In genomic region chr6:43773050-43773956, GRCh38 we compare ENCODE assay signal across 8 cellular contexts. TPM values are rescaled to one million over a fixed set of nuclear protein-coding genes. Genes with fewer than 3 reads are reported as not detected.
A peak's percentile ranks its signal among the peaks of the same experiment; 100 is the strongest.
DNase-seq lines count a peak whose midpoint lies in the region; ATAC-seq, FAIRE-seq and TF ChIP-seq lines count a peak whose summit lies in the region.

No MANE protein-coding gene starts in this region.

- intact Hi-C loops in ovary (cut with DNase I): loop anchor here in 2 of 4 donors (5.0 kb wide), 1 partner anchor 106 kb away; no protein-coding TSS in a partner anchor

- CTCF ChIA-PET in HEK293 (lab: Yijun Ruan, JAX): interaction anchor here (0.6 to 4.4 kb wide), 59 partner anchors 10 to 605 kb away, joined by 3 to 48 read pairs (median 4); partner anchors contain the start of gene MRPS18A

- ATAC-seq in HG03378 (IDR thresholded peaks at IDR 0.05; ENCODE audit: unreplicated experiment) (no peak), HG02840 (IDR thresholded peaks at IDR 0.05; ENCODE audit: low FRiP score, unreplicated experiment) (no peak)

- WGBS in ovary, 3 donors: 52 to 69% (median 58%) methylated on average over 12 of the region's 12 CpGs

- peak overlapping the region; percentile 81 for H3K9ac ChIP-seq in NT2/D1 (ENCODE audit: insufficient read length, low read depth)

- TF ChIP-seq EP300 in ovary (IDR thresholded peaks at IDR 0.05): no peak

- no peak for FAIRE-seq in D721Med (lab: Jason Lieb, UNC)

- H3K4me3 ChIP-seq in HEK293 (ENCODE audit: low read depth, low read length) (no peak overlapping the region), NT2/D1 (ENCODE audit: insufficient read length, low read depth) (peak overlapping the region; percentile 83), fibroblast of villous mesenchyme (ENCODE audit: low read depth, low read length) (peak overlapping the region; percentile 95), ovary (peak overlapping the region; percentile 78)

- POLR2A ChIA-PET in HEK293 (lab: Yijun Ruan, JAX): interaction anchor here (1.0 to 2.0 kb wide), 8 partner anchors 13 to 106 kb away, joined by 3 to 8 read pairs (median 4); partner anchors contain the start of gene MRPS18A

- H3K4me1 ChIP-seq in HEK293 (ENCODE audit: control insufficient read depth, insufficient read depth, low read length): peaks cover 4% of the 10 kb centered on the region
- peaks cover 18% of the 10 kb centered on the region for H3K4me1 ChIP-seq in NT2/D1 (ENCODE audit: insufficient read depth, insufficient read length)
- H3K4me1 ChIP-seq in ovary (ENCODE audit: insufficient read depth): peaks cover 18% of the 10 kb centered on the region

- H3K27me3 ChIP-seq in NT2/D1 (ENCODE audit: insufficient read depth, insufficient read length) (no peaks in the 10 kb centered on the region), ovary (no peaks in the 10 kb centered on the region)

- TF ChIP-seq POLR2A in ovary (IDR thresholded peaks at IDR 0.05): no peak

- peak; percentile 78 for TF ChIP-seq CTCF in D721Med (IDR thresholded peaks at IDR 0.05; ENCODE audit: insufficient read depth, missing control alignments)
- peak; percentile 86 for TF ChIP-seq CTCF in HEK293 (tag by site-specific recombination; IDR thresholded peaks at IDR 0.05)
- TF ChIP-seq CTCF in fibroblast of villous mesenchyme (IDR thresholded peaks at IDR 0.05; ENCODE audit: insufficient read depth, low read depth, low read length): peak; percentile 81
- TF ChIP-seq CTCF in ovary (IDR thresholded peaks at IDR 0.05): peak in 1 of 3 donors; percentile 5

- H3K9me3 ChIP-seq in HEK293 (ENCODE audit: control insufficient read depth, insufficient read depth, low read depth, low read length) (no peaks in the 10 kb centered on the region), NT2/D1 (ENCODE audit: insufficient read depth, low read length) (no peaks in the 10 kb centered on the region), ovary (no peaks in the 10 kb centered on the region)

- DNase-seq in D721Med (ENCODE audit: insufficient read length, low spot score): peak; percentile 68
- no peak for DNase-seq in NT2/D1 (ENCODE audit: low read depth, low spot score)
- peak; percentile 71 to 77 for DNase-seq in activated T-cell treated with anti-CD3 and anti-CD28 coated beads, Interleukin-2, amount 50 U/mL, for 48 hours
- peak; percentile 57 for DNase-seq in fibroblast of villous mesenchyme (ENCODE audit: low read depth)
- peak in 3 of 5 donors; percentile 15 to 45 (median 37) for DNase-seq in ovary

- H3K27ac ChIP-seq in HEK293 (ENCODE audit: extremely low read depth, low read depth, low read length) (peak overlapping the region; percentile 82; the same call in 1 of the 2 replicates), ovary (no peak overlapping the region)

- peaks cover 0 to 36% of the 10 kb centered on the region in 2 experiments; a peak in 1 of 3 replicates for H3K36me3 ChIP-seq in HEK293 (ENCODE audit: control insufficient read depth in 2 of 2, insufficient read depth in 1 of 2, low read length in 2 of 2)
- H3K36me3 ChIP-seq in NT2/D1 (ENCODE audit: insufficient read depth, insufficient read length, low read length): peaks cover 35% of the 10 kb centered on the region
- no peaks in the 10 kb centered on the region for H3K36me3 ChIP-seq in ovary

TF ChIP-seq in HEK293, 187 proteins besides CTCF, POLR2A, EP300 and RAD21 (continues in another document):
- no peak for TF ChIP-seq ZNF624 (tag by site-specific recombination; IDR thresholded peaks at IDR 0.05)
- no peak for TF ChIP-seq ZNF239 (tag by site-specific recombination; IDR thresholded peaks at IDR 0.05)
- TF ChIP-seq ZNF335 (tag by site-specific recombination; conservative IDR thresholded peaks at IDR 0.05): peak; percentile 59; the same call in 1 of the 2 replicates
- TF ChIP-seq ZSCAN30 (tag by site-specific recombination; IDR thresholded peaks at IDR 0.05): peak; percentile 85; the same call in 1 of the 2 replicates
- no peak for TF ChIP-seq ZNF311 (tag by site-specific recombination; IDR thresholded peaks at IDR 0.05; ENCODE audit: borderline replicate concordance)
- TF ChIP-seq ZBTB17 (tag by site-specific recombination; IDR thresholded peaks at IDR 0.05): peak; percentile 29; the same call in 1 of the 2 replicates
- TF ChIP-seq HIC1 (tag by site-specific recombination; IDR thresholded peaks at IDR 0.05): peak; percentile 96
- TF ChIP-seq HOXA7 (CRISPR knock-in tag; IDR thresholded peaks at IDR 0.05; ENCODE audit: borderline replicate concordance): no peak
- no peak for TF ChIP-seq ZNF324 (tag by site-specific recombination; IDR thresholded peaks at IDR 0.05)
- peak; percentile 52; the same call in 1 of the 2 replicates for TF ChIP-seq BCL11B (tag by site-specific recombination; IDR thresholded peaks at IDR 0.05; ENCODE audit: low read depth)
- no peak for TF ChIP-seq ZNF560 (tag by site-specific recombination; IDR thresholded peaks at IDR 0.05; ENCODE audit: borderline replicate concordance)
- TF ChIP-seq ZFHX2 (tag by site-specific recombination; conservative IDR thresholded peaks at IDR 0.05): no peak
- no peak for TF ChIP-seq ZNF37A (tag by site-specific recombination; IDR thresholded peaks at IDR 0.05)
- no peak for TF ChIP-seq ZNF677 (tag by site-specific recombination; IDR thresholded peaks at IDR 0.05)
- TF ChIP-seq ZNF292 (tag by site-specific recombination; IDR thresholded peaks at IDR 0.05; ENCODE audit: borderline replicate concordance, low read depth): no peak
- no peak for TF ChIP-seq ZNF791 (tag by site-specific recombination; IDR thresholded peaks at IDR 0.05)
- peak; percentile 85 for TF ChIP-seq ZBTB48 (tag by site-specific recombination; IDR thresholded peaks at IDR 0.05)
- TF ChIP-seq GLIS2 (tag by site-specific recombination; IDR thresholded peaks at IDR 0.05): peak; percentile 85
- TF ChIP-seq PRDM10 (tag by site-specific recombination; IDR thresholded peaks at IDR 0.05): peak; percentile 71
- 0 out of 2 replicates have a peak, but pooled peaks have one; percentile 13 for TF ChIP-seq ZNF223 (tag by site-specific recombination; IDR thresholded peaks at IDR 0.05)
- no peak for TF ChIP-seq ZNF211 (tag by site-specific recombination; IDR thresholded peaks at IDR 0.05; ENCODE audit: low read depth)
- peak; percentile 57 for TF ChIP-seq WT1 (tag by site-specific recombination; IDR thresholded peaks at IDR 0.05)
- no peak for TF ChIP-seq MZF1 (tag by site-specific recombination; IDR thresholded peaks at IDR 0.05; ENCODE audit: borderline replicate concordance)
- no peak for TF ChIP-seq YY1 (tag by site-specific recombination; IDR thresholded peaks at IDR 0.05)

RNA-seq across cellular contexts. Expression of gene VEGFA, which starts 3.3 kb away (rescaled TPM):
- total RNA-seq in fibroblast of villous mesenchyme (84.2 and 132 TPM in 2 replicates), ovary (100 to 1,000 TPM in 1 of 7 donors, 10 to 100 TPM in 6; 19.2 to 123 (median 45.2) TPM)
- 10 to 100 TPM; 20.8 to 44.7 TPM for polyA plus RNA-seq in ovary
